1 cellular context compared by ENCODE assay signal in genomic region chr7:64999165-65000004, GRCh38.
A peak's percentile ranks its signal among the peaks of the same experiment; 100 is the strongest.
TF ChIP-seq lines count a peak whose summit lies in the region.

No MANE protein-coding gene starts in this region.

TF ChIP-seq in HepG2, 621 proteins besides CTCF, POLR2A, EP300 and RAD21 (continued from another document and continues in another):
- TF ChIP-seq GLMP (CRISPR knock-in tag; IDR thresholded peaks at IDR 0.05; ENCODE audit: borderline replicate concordance) (no peak), TCF7L2 (IDR thresholded peaks at IDR 0.05; ENCODE audit: low read depth, low read length) (no peak), ZNF121 (CRISPR knock-in tag; IDR thresholded peaks at IDR 0.05) (peak; percentile 22; the same call in 1 of the 2 replicates), PRPF4 (IDR thresholded peaks at IDR 0.05; ENCODE audit: low read depth, low read length, poor library complexity, severe bottlenecking) (no peak), NR2F1 (CRISPR knock-in tag; IDR thresholded peaks at IDR 0.05) (peak; percentile 11 to 27; a peak in 1 of 4 replicates), HNF1A (IDR thresholded peaks at IDR 0.05; ENCODE audit: low read depth) (peak; percentile 74; the same call in 1 of the 2 replicates), HNF1A (CRISPR knock-in tag; IDR thresholded peaks at IDR 0.05; ENCODE audit: borderline replicate concordance) (peak; percentile 86; the same call in 1 of the 2 replicates), KAT2B (IDR thresholded peaks at IDR 0.05; ENCODE audit: borderline replicate concordance, low read depth, low read length) (no peak), POLR2AphosphoS5 (IDR thresholded peaks at IDR 0.05; ENCODE audit: low read depth, low read length) (no peak), ZNF713 (CRISPR knock-in tag; IDR thresholded peaks at IDR 0.05) (no peak), FOXP1 (IDR thresholded peaks at IDR 0.05) (0 out of 2 replicates have a peak, but pooled peaks have one; percentile 61), FOXP1 (CRISPR knock-in tag; IDR thresholded peaks at IDR 0.05) (peak; percentile 92), ZBTB20 (CRISPR knock-in tag; IDR thresholded peaks at IDR 0.05; ENCODE audit: borderline replicate concordance, low read depth) (peak; percentile 68; the same call in 1 of the 2 replicates), ZBTB7A (CRISPR knock-in tag; IDR thresholded peaks at IDR 0.05) (no peak), ZC3H13 (CRISPR knock-in tag; IDR thresholded peaks at IDR 0.05) (0 out of 2 replicates have a peak, but pooled peaks have one; percentile 41), HOXA5 (CRISPR knock-in tag; IDR thresholded peaks at IDR 0.05) (peak; percentile 100), NFRKB (IDR thresholded peaks at IDR 0.05) (no peak), ZNF30 (CRISPR knock-in tag; IDR thresholded peaks at IDR 0.05) (no peak), MED13 (CRISPR knock-in tag; IDR thresholded peaks at IDR 0.05) (peak; percentile 87), ZNF576 (CRISPR knock-in tag; IDR thresholded peaks at IDR 0.05) (no peak), YEATS2 (CRISPR knock-in tag; IDR thresholded peaks at IDR 0.05; ENCODE audit: borderline replicate concordance) (peak; percentile 42; the same call in 1 of the 2 replicates), ZNF225 (CRISPR knock-in tag; IDR thresholded peaks at IDR 0.05) (0 out of 2 replicates have a peak, but pooled peaks have one; percentile 30), SIN3A (IDR thresholded peaks at IDR 0.05; ENCODE audit: borderline replicate concordance, low read depth, low read length) (no peak), SP1 (IDR thresholded peaks at IDR 0.05) (no peak), SP1 (CRISPR knock-in tag; IDR thresholded peaks at IDR 0.05) (0 out of 2 replicates have a peak, but pooled peaks have one; percentile 14), GPN1 (CRISPR knock-in tag; IDR thresholded peaks at IDR 0.05; ENCODE audit: borderline replicate concordance) (no peak), MBD4 (IDR thresholded peaks at IDR 0.05; ENCODE audit: borderline replicate concordance, low read length) (peak; percentile 97; the same call in 1 of the 2 replicates), CAMTA2 (CRISPR knock-in tag; IDR thresholded peaks at IDR 0.05; ENCODE audit: borderline replicate concordance) (no peak), SRSF4 (IDR thresholded peaks at IDR 0.05; ENCODE audit: low read depth, low read length, poor library complexity, severe bottlenecking) (no peak), RFXAP (CRISPR knock-in tag; IDR thresholded peaks at IDR 0.05; ENCODE audit: borderline replicate concordance) (no peak; the same call in 1 of the 2 replicates), TBL1XR1 (IDR thresholded peaks at IDR 0.05; ENCODE audit: borderline replicate concordance, low read length, partially characterized antibody) (no peak), FOXJ3 (CRISPR knock-in tag; IDR thresholded peaks at IDR 0.05; ENCODE audit: borderline replicate concordance) (peak; percentile 97), ZNF709 (CRISPR knock-in tag; IDR thresholded peaks at IDR 0.05) (no peak), SNAI1 (CRISPR knock-in tag; IDR thresholded peaks at IDR 0.05; ENCODE audit: borderline replicate concordance) (no peak), E2F1 (CRISPR knock-in tag; IDR thresholded peaks at IDR 0.05) (no peak), HNF4A (CRISPR knock-in tag; IDR thresholded peaks at IDR 0.05) (peak; percentile 85), ZNF747 (CRISPR knock-in tag; IDR thresholded peaks at IDR 0.05; ENCODE audit: borderline replicate concordance) (no peak), NCOA1 (CRISPR knock-in tag; IDR thresholded peaks at IDR 0.05) (peak; percentile 98), TERF1 (CRISPR knock-in tag; IDR thresholded peaks at IDR 0.05) (no peak), ATRX (CRISPR knock-in tag; IDR thresholded peaks at IDR 0.05; ENCODE audit: borderline replicate concordance) (no peak), NONO (IDR thresholded peaks at IDR 0.05) (no peak), NONO (CRISPR knock-in tag; conservative IDR thresholded peaks at IDR 0.05) (peak; percentile 13; the same call in 1 of the 2 replicates), ZNF512B (CRISPR knock-in tag; IDR thresholded peaks at IDR 0.05; ENCODE audit: borderline replicate concordance) (0 out of 2 replicates have a peak, but pooled peaks have one; percentile 21), ZFAT (CRISPR knock-in tag; conservative IDR thresholded peaks at IDR 0.05) (no peak), SALL1 (CRISPR knock-in tag; IDR thresholded peaks at IDR 0.05) (peak; percentile 59), MAFG (CRISPR knock-in tag; IDR thresholded peaks at IDR 0.05) (no peak), FOXA1 (IDR thresholded peaks at IDR 0.05) (no peak), FOXA1 (CRISPR knock-in tag; IDR thresholded peaks at IDR 0.05) (peak; percentile 86), ZNF343 (CRISPR knock-in tag; IDR thresholded peaks at IDR 0.05) (no peak; the same call in 1 of the 2 replicates), PRMT3 (CRISPR knock-in tag; IDR thresholded peaks at IDR 0.05; ENCODE audit: borderline replicate concordance, low read depth) (no peak), ZFP82 (CRISPR knock-in tag; IDR thresholded peaks at IDR 0.05; ENCODE audit: borderline replicate concordance) (no peak), TFDP2 (CRISPR knock-in tag; IDR thresholded peaks at IDR 0.05) (no peak; the same call in 1 of the 2 replicates), ZSCAN29 (CRISPR knock-in tag; conservative IDR thresholded peaks at IDR 0.05) (no peak), ZNF350 (CRISPR knock-in tag; IDR thresholded peaks at IDR 0.05; ENCODE audit: borderline replicate concordance, low read depth) (peak; percentile 40; the same call in 1 of the 2 replicates), ZNF83 (CRISPR knock-in tag; IDR thresholded peaks at IDR 0.05; ENCODE audit: borderline replicate concordance) (no peak), ATF1 (CRISPR knock-in tag; IDR thresholded peaks at IDR 0.05) (0 out of 2 replicates have a peak, but pooled peaks have one; percentile 45), ZNF816 (CRISPR knock-in tag; IDR thresholded peaks at IDR 0.05; ENCODE audit: borderline replicate concordance) (peak; percentile 38; the same call in 1 of the 2 replicates), ZNF263 (CRISPR knock-in tag; IDR thresholded peaks at IDR 0.05) (no peak), ZNF317 (CRISPR knock-in tag; IDR thresholded peaks at IDR 0.05) (no peak), ZSCAN25 (CRISPR knock-in tag; IDR thresholded peaks at IDR 0.05) (no peak), TBX3 (IDR thresholded peaks at IDR 0.05; ENCODE audit: borderline replicate concordance) (no peak), ZNF431 (CRISPR knock-in tag; IDR thresholded peaks at IDR 0.05; ENCODE audit: borderline replicate concordance, low read depth) (no peak), ZNF34 (CRISPR knock-in tag; IDR thresholded peaks at IDR 0.05; ENCODE audit: borderline replicate concordance) (no peak; the same call in 1 of the 2 replicates), HOXD1 (CRISPR knock-in tag; IDR thresholded peaks at IDR 0.05) (peak; percentile 100), SNRNP70 (IDR thresholded peaks at IDR 0.05; ENCODE audit: low read depth, low read length) (no peak), HOMEZ (CRISPR knock-in tag; IDR thresholded peaks at IDR 0.05; ENCODE audit: low read depth) (peak; percentile 68; the same call in 1 of the 2 replicates), TEAD2 (CRISPR knock-in tag; IDR thresholded peaks at IDR 0.05) (no peak)
